ENCODE assay signal across 1 cellular context in the genomic region with DNA sequence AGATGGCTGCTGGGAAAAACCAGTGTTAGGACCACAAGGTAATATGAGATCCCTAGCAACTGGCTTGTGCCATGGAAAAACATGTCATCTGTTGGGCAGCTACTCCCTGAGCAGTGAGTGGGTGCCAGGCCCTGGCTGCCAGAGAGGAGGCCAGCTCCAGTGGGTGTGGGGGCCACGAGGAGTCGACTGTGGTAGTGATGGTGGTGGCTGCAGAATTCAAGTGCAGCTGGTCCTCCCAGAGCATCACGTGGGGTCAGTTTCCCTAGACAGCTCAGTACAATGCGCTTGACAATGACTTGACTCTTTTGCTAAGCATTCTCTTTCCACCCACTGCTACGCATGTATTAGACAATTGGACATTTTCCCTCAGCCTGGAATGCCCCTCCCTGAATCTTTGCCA.
TF ChIP-seq lines count a peak whose summit lies in the region.

No MANE protein-coding gene starts in this region.

TF ChIP-seq in H1, 55 proteins besides CTCF, POLR2A, EP300 and RAD21:
- TF ChIP-seq NANOG (IDR thresholded peaks at IDR 0.05; ENCODE audit: insufficient read depth, low read depth, low read length, poor library complexity, severe bottlenecking) (no peak), KDM1A (IDR thresholded peaks at IDR 0.05; ENCODE audit: borderline replicate concordance, low read length) (no peak), RNF2 (IDR thresholded peaks at IDR 0.05; ENCODE audit: borderline replicate concordance, low read depth, low read length, missing control alignments, poor library complexity, severe bottlenecking) (no peak), HDAC6 (IDR thresholded peaks at IDR 0.05; ENCODE audit: low read depth, low read length) (no peak), CTBP2 (IDR thresholded peaks at IDR 0.05; ENCODE audit: borderline replicate concordance, insufficient read depth, insufficient read length, low read length) (no peak), SIN3A (conservative IDR thresholded peaks at IDR 0.05 in 1 of 2, IDR thresholded peaks at IDR 0.05 in 1 of 2; ENCODE audit: low read depth in 1 of 2, low read length in 2 of 2) (no peak)
